Comparison of ENCODE assay signal across 21 cellular contexts in the genomic region with DNA sequence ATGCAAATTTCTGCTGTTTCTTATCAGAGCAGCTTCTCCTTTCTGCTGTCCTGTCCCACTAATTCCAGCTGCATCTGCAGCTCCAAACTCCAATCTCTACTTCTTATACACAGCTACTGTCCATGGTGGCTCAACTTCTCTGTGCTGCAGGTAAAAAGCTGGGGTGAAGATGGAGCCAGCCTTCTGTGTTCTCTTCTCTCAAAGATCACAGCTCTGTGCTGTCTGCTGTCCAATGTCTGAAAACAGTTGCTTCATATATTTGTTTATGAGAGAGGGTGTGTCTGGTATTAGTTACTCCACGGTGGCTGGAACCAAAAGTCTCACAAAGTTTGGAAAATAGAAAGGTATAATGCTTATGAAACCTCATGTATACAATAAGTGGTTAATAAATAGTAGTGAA.
A peak's percentile ranks its signal among the peaks of the same experiment; 100 is the strongest.
DNase-seq lines count a peak whose midpoint lies in the region; ATAC-seq and TF ChIP-seq lines count a peak whose summit lies in the region.
"Had no signal": no experiment of that assay in that cellular context is flagged by ENCODE, and none has a peak within 500 bp of the region (broad histone marks: within the 10 kb centered on the region; RNA-seq: fewer than 3 reads in every experiment).

No MANE protein-coding gene starts in this region.

- BruUV-seq in Caco-2 (replicated peaks; lab: Mats Ljungman, UMichigan) = no TSS peak

- H3K27ac Mint-ChIP-seq in Caco-2 (ENCODE audit: unreplicated experiment) (peak overlapping the region; percentile 36), mesothelial cell of epicardium (peak overlapping the region; percentile 45)
- no peak overlapping the region for H3K27ac Mint-ChIP-seq in activated T-helper 17 cell treated with anti-CD3 and anti-CD28 coated beads, Interleukin-2, amount 50 U/mL, for 72 hours
- H3K27ac Mint-ChIP-seq: CD4-positive, alpha-beta memory T cell; IgD-negative memory B cell had no signal

- CTCF ChIA-PET in Caco-2 (lab: Charles Lee) = interaction anchor here (0.6 kb wide), 1 partner anchor 1911 kb away, joined by 5 read pairs; no protein-coding TSS in a partner anchor

- H3K36me3 Mint-ChIP-seq in Caco-2 (ENCODE audit: insufficient read depth, unreplicated experiment) (peaks cover 4% of the 10 kb centered on the region), mesothelial cell of epicardium (peaks cover 13% of the 10 kb centered on the region)
- no peaks in the 10 kb centered on the region for H3K36me3 Mint-ChIP-seq in activated T-helper 17 cell treated with anti-CD3 and anti-CD28 coated beads, Interleukin-2, amount 50 U/mL, for 72 hours (ENCODE audit: low read depth)
- H3K36me3 Mint-ChIP-seq: CD4-positive, alpha-beta memory T cell; IgD-negative memory B cell had no signal

- H3K36me3 ChIP-seq in Caco-2 (ENCODE audit: control insufficient read depth, insufficient read depth, low read length) (no peaks in the 10 kb centered on the region; the same call in 1 of the 2 replicates), adipocyte (ENCODE audit: control insufficient read depth, insufficient read depth, low read length, severe bottlenecking) (no peaks in the 10 kb centered on the region), hepatocyte (replicated peaks; ENCODE audit: insufficient read depth, low read depth) (no peaks in the 10 kb centered on the region)
- H3K36me3 ChIP-seq: BLaER1, Peyer's patch, SJSA1 had no signal

- no peak overlapping the region for H3K9ac ChIP-seq in adipocyte (ENCODE audit: low read length)
- H3K9ac ChIP-seq: BLaER1 had no signal

- H3K79me2 ChIP-seq in hepatocyte = no peaks in the 10 kb centered on the region

- no peak for ATAC-seq in activated T-helper 17 cell treated with anti-CD3 and anti-CD28 coated beads, Interleukin-2, amount 50 U/mL, for 72 hours (replicated peaks)

- H3K9me3 ChIP-seq in Caco-2 (no peaks in the 10 kb centered on the region), adipocyte (ENCODE audit: control insufficient read depth, low read length) (no peaks in the 10 kb centered on the region), hepatocyte (ENCODE audit: low read depth) (no peaks in the 10 kb centered on the region)
- H3K9me3 ChIP-seq: Peyer's patch, SJSA1 had no signal

- H3K4me2 ChIP-seq in hepatocyte = peak overlapping the region; percentile 35
- H3K4me2 ChIP-seq: BLaER1 had no signal

- H3K9me2 ChIP-seq in hepatocyte (replicated peaks; ENCODE audit: insufficient read depth) = no peaks in the 10 kb centered on the region

- no peaks in the 10 kb centered on the region for H3K27me3 ChIP-seq in Caco-2 (replicated peaks; ENCODE audit: control insufficient read depth, insufficient read depth, low read length)
- H3K27me3 ChIP-seq in adipocyte (replicated peaks; ENCODE audit: control insufficient read depth, insufficient read depth, low read length) = no peaks in the 10 kb centered on the region
- H3K27me3 ChIP-seq in hepatocyte = no peaks in the 10 kb centered on the region
- H3K27me3 ChIP-seq: BLaER1, Peyer's patch, SJSA1 had no signal

- H3K4me1 ChIP-seq in Caco-2 = peaks cover 29% of the 10 kb centered on the region
- peaks cover 12% of the 10 kb centered on the region for H3K4me1 ChIP-seq in adipocyte (ENCODE audit: control insufficient read depth, insufficient read depth, low read length)
- peaks cover 14% of the 10 kb centered on the region for H3K4me1 ChIP-seq in hepatocyte (ENCODE audit: insufficient read depth)
- H3K4me1 ChIP-seq: BLaER1, Peyer's patch had no signal

- intact Hi-C loops in Caco-2 (cut with micrococcal nuclease; ENCODE audit: unreplicated experiment) = no loop called here

- no peak overlapping the region for H2AFZ ChIP-seq in hepatocyte

- H3K4me1 Mint-ChIP-seq in Caco-2 (ENCODE audit: low read depth, unreplicated experiment) = peaks cover 40% of the 10 kb centered on the region
- H3K4me1 Mint-ChIP-seq in mesothelial cell of epicardium = peaks cover 59% of the 10 kb centered on the region
- H3K4me1 Mint-ChIP-seq in activated T-helper 17 cell treated with anti-CD3 and anti-CD28 coated beads, Interleukin-2, amount 50 U/mL, for 72 hours = no peaks in the 10 kb centered on the region
- H3K4me1 Mint-ChIP-seq: CD4-positive, alpha-beta memory T cell; IgD-negative memory B cell had no signal

- no peak overlapping the region for H3K4me3 ChIP-seq in Caco-2 (ENCODE audit: low read depth, low read length)
- no peak overlapping the region for H3K4me3 ChIP-seq in adipocyte (ENCODE audit: low read length)
- no peak overlapping the region for H3K4me3 ChIP-seq in hepatocyte
- H3K4me3 ChIP-seq: BLaER1, Peyer's patch, SJSA1 had no signal

- TF ChIP-seq CTCF in Caco-2 (IDR thresholded peaks at IDR 0.05; ENCODE audit: insufficient read depth in 1 of 2, low read depth in 1 of 2, low read length in 1 of 2, severe bottlenecking in 1 of 2, unreplicated experiment in 1 of 2) (no peak), hepatocyte (IDR thresholded peaks at IDR 0.05; ENCODE audit: poor library complexity) (no peak), mesothelial cell of epicardium (IDR thresholded peaks at IDR 0.05; ENCODE audit: unreplicated experiment) (no peak)

- peak overlapping the region; percentile 53 for H3K4me3 Mint-ChIP-seq in Caco-2 (ENCODE audit: unreplicated experiment)
- H3K4me3 Mint-ChIP-seq in mesothelial cell of epicardium = no peak overlapping the region
- H3K4me3 Mint-ChIP-seq in activated T-helper 17 cell treated with anti-CD3 and anti-CD28 coated beads, Interleukin-2, amount 50 U/mL, for 72 hours = no peak overlapping the region
- H3K4me3 Mint-ChIP-seq: CD4-positive, alpha-beta memory T cell; IgD-negative memory B cell had no signal

- DNase-seq in Caco-2 (peak in 1 of 2 experiments; percentile 46), adipocyte (ENCODE audit: low read depth) (peak; percentile 57), hepatocyte (ENCODE audit: low spot score) (peak; percentile 56), mesothelial cell of epicardium (ENCODE audit: low spot score in 2 of 2, unreplicated experiment in 2 of 2) (no peak), hypothalamus (lab: John Stamatoyannopoulos, UW) (no peak), NCI-H2196 (lab: John Stamatoyannopoulos, UW; ENCODE audit: unreplicated experiment) (no peak)
- DNase-seq: Calu3; CD4-positive, alpha-beta memory T cell; Karpas-422; NCI-H1092 treated with DMSO at 0.1 percent for 48 hours; NCI-H146; NCI-H2029 treated with DMSO at 0.1 percent for 48 hours; NCI-H2171; NCI-H446; NCI-H69; Peyer's patch had no signal

- H4K20me1 ChIP-seq in hepatocyte (ENCODE audit: insufficient read depth, poor library complexity, severe bottlenecking) = no peaks in the 10 kb centered on the region
- H4K20me1 ChIP-seq: BLaER1 had no signal

- H3K27ac ChIP-seq in hepatocyte = peak overlapping the region; percentile 2
- H3K27ac ChIP-seq: BLaER1, HL-60, Peyer's patch, SJSA1 had no signal

- no peaks in the 10 kb centered on the region for H3K27me3 Mint-ChIP-seq in Caco-2 (ENCODE audit: insufficient read depth, unreplicated experiment)
- no peaks in the 10 kb centered on the region for H3K27me3 Mint-ChIP-seq in mesothelial cell of epicardium (ENCODE audit: low read depth)
- H3K27me3 Mint-ChIP-seq in activated T-helper 17 cell treated with anti-CD3 and anti-CD28 coated beads, Interleukin-2, amount 50 U/mL, for 72 hours = no peaks in the 10 kb centered on the region
- H3K27me3 Mint-ChIP-seq: CD4-positive, alpha-beta memory T cell had no signal

- H3K9me3 Mint-ChIP-seq in Caco-2 (ENCODE audit: unreplicated experiment) (no peaks in the 10 kb centered on the region), mesothelial cell of epicardium (peaks cover 20% of the 10 kb centered on the region)
- peaks cover 21% of the 10 kb centered on the region for H3K9me3 Mint-ChIP-seq in activated T-helper 17 cell treated with anti-CD3 and anti-CD28 coated beads, Interleukin-2, amount 50 U/mL, for 72 hours

- POLR2A ChIA-PET in Caco-2 (lab: Charles Lee) = no interaction called here

- 15% methylated on average over 1 of the region's 1 CpG for WGBS in hepatocyte (ENCODE audit: low lambda C conversion rate, missing lambda C conversion rate)

Comparison
In these comparisons a context has a peak if more than half of its experiments do, and no peak if none do; other contexts are left out.
1. DNase-seq: peak in adipocyte (single experiment) and hepatocyte (single experiment); none in mesothelial cell of epicardium (0 of 2), hypothalamus (0 of 51) and NCI-H2196 (single experiment).